In the genomic region with DNA sequence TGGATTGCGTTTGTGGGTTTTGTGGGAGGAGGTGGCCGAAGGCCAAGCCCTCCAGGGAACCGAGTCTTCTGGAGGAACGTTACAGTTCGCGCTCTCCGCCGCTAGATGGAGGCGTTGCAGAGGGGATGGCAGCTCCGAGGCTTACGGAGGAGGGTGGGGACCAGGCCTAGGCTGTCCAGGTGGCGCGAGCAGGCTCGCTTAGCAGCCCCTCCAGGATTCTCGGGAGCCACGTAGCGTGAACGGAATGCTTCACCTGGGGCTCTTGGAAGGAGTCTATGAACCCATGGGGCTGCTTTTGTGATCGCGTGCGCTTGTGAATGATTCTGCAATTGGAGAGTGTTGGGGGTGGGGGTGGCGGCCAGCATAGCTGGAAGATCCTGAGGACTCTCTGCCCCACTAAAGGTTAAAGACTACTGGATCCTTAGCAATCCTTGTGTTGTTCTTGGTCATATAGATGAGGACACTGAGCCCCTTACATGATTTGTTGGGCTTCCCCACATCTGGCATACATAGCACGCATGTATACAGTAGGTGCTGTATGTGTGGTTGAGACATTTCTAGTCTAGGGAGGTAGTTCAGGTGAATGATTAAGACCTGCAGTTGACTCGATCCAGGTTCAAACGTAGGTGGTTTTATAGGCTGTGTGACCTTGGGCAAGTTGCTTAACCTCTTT, we compare ENCODE assay signal across 8 cellular contexts. TPM values are rescaled to one million over a fixed set of nuclear protein-coding genes. Genes with fewer than 3 reads are reported as not detected.
DNase-seq lines count a peak whose midpoint lies in the region; ATAC-seq lines count a peak whose summit lies in the region.

No MANE protein-coding gene starts in this region.

- H3K27me3 ChIP-seq in endocrine pancreas (ENCODE audit: control insufficient read depth, insufficient read depth, low read length) (no peaks in the 10 kb centered on the region), mesendoderm (ENCODE audit: insufficient read depth, low read length, poor library complexity) (no peaks in the 10 kb centered on the region)

- H2BK15ac ChIP-seq in mesendoderm (replicated peaks; ENCODE audit: low read depth): no peak overlapping the region

- DNase-seq in AG08396 (ENCODE audit: low spot score): peak; percentile 86
- DNase-seq in NCI-H524 (lab: John Stamatoyannopoulos, UW): peak; percentile 57 to 83
- peak; percentile 69 to 76 for DNase-seq in activated CD4-positive, alpha-beta T cell treated with anti-CD3 and anti-CD28 coated beads, Interleukin-2, amount 50 U/mL, for 48 hours
- DNase-seq in mesendoderm: peak; percentile 88
- peak; percentile 13 to 41 for DNase-seq in stimulated activated CD8-positive, alpha-beta memory T cell treated with anti-CD3 and anti-CD28 coated beads, Interleukin-7, amount 100 ng/mL, for 48 hours (ENCODE audit: extremely low read depth in 1 of 2, low read depth in 1 of 2)

- H3K18ac ChIP-seq in mesendoderm (ENCODE audit: low read length): no peak overlapping the region

- H4K5ac ChIP-seq in mesendoderm (ENCODE audit: low read length): no peak overlapping the region

- H3K36me3 ChIP-seq in endocrine pancreas (ENCODE audit: control insufficient read depth, insufficient read depth, low read length) (no peaks in the 10 kb centered on the region), mesendoderm (ENCODE audit: control insufficient read depth, insufficient read depth, low read length) (no peaks in the 10 kb centered on the region)

- H4K8ac ChIP-seq in mesendoderm (ENCODE audit: low read depth, low read length): no peak overlapping the region

- H3K79me2 ChIP-seq in mesendoderm (ENCODE audit: control insufficient read depth, insufficient read depth, low read length): no peaks in the 10 kb centered on the region

- H2AK5ac ChIP-seq in mesendoderm (ENCODE audit: low read length): no peak overlapping the region

- ATAC-seq in GM18511 (IDR thresholded peaks at IDR 0.05; ENCODE audit: unreplicated experiment) (peak; percentile 87), HG03066 (IDR thresholded peaks at IDR 0.05; ENCODE audit: low read depth, unreplicated experiment) (peak; percentile 91)

- no peak overlapping the region for H2BK120ac ChIP-seq in mesendoderm (ENCODE audit: low read depth, low read length)

- no peak overlapping the region for H3K4ac ChIP-seq in mesendoderm (ENCODE audit: low read depth, low read length)

- no CpG with 5 or more reads among the region's 25 CpGs for WGBS in mesendoderm (ENCODE audit: extremely low coverage, insufficient coverage, low lambda C conversion rate)

- H3K27ac ChIP-seq in mesendoderm (ENCODE audit: low read depth, low read length): no peak overlapping the region

- no peak overlapping the region for H2BK5ac ChIP-seq in mesendoderm (ENCODE audit: low read length)

- H3K9ac ChIP-seq in endocrine pancreas (ENCODE audit: control insufficient read depth, insufficient read depth, low read length) (peak overlapping the region; percentile 12), mesendoderm (ENCODE audit: low read length) (no peak overlapping the region)

- peak overlapping the region; percentile 60 for H3K56ac ChIP-seq in mesendoderm (ENCODE audit: low read length)

- no peak overlapping the region for H3K4me2 ChIP-seq in mesendoderm (ENCODE audit: low read length)

- no peak overlapping the region for H3K4me3 ChIP-seq in endocrine pancreas (ENCODE audit: control insufficient read depth, insufficient read depth, low read length)
- H3K4me3 ChIP-seq in mesendoderm (ENCODE audit: low read length): no peak overlapping the region

- H3K4me1 ChIP-seq in endocrine pancreas (ENCODE audit: control insufficient read depth, insufficient read depth, low read length) (no peaks in the 10 kb centered on the region), mesendoderm (ENCODE audit: control insufficient read depth, low read depth, low read length) (no peaks in the 10 kb centered on the region)

- no peak overlapping the region for H3K23ac ChIP-seq in mesendoderm (ENCODE audit: low read length)

- no peaks in the 10 kb centered on the region for H3K9me3 ChIP-seq in endocrine pancreas (ENCODE audit: control insufficient read depth, low read length)

- no peaks in the 10 kb centered on the region for H3K79me1 ChIP-seq in mesendoderm (ENCODE audit: low read length)

RNA-seq across cellular contexts. Expression of gene FAM3D, which starts 25.7 kb away (rescaled TPM):
- polyA plus RNA-seq in mesendoderm (2013, experiment 1 of 2): 0.07 TPM
- 0.04 TPM for polyA plus RNA-seq in mesendoderm (2013, experiment 2 of 2)

Comparison
In these comparisons a context has a peak if more than half of its experiments do, and no peak if none do; other contexts are left out.
1. DNase-seq: peak in every context shown above with its lines; median percentile 88 in mesendoderm; 86 in AG08396; 72 in activated CD4-positive, alpha-beta T cell treated with anti-CD3 and anti-CD28 coated beads, Interleukin-2, amount 50 U/mL, for 48 hours; 70 in NCI-H524; 27 in stimulated activated CD8-positive, alpha-beta memory T cell treated with anti-CD3 and anti-CD28 coated beads, Interleukin-7, amount 100 ng/mL, for 48 hours.